8 cellular contexts compared by ENCODE assay signal in the genomic region with DNA sequence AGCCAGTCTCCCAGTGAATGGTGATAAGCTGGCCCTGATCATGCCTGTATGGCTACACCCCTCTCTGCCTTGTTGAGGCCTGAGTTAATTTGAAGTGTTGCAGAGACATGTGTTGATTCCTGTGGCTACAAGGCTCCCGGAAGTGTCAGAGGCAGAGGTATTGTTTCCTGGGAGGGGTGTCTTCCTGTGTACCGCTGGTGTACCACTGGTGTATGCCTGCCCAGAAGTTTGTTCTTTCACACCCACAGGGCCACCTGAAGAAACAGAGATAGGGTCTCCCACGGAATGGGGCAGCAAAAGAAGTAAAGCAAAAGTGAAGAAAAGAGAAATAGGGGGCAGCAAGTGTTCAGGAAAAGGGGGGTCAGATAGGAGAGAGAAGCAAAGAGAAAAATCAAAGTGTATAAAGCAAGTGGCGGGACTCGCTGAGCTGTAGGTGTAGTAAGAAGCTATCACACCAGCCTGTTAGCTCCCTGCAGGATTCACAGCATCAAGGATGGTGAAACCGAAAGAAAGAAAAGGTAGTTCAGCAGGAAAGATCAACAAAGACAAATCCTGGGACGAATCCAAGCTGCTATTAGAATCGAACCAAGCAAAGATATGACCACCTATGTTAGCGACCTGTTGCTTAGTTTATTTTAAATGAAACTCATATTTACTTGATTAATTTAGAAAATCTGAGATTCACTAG. TPM values are rescaled to one million over a fixed set of nuclear protein-coding genes. Genes with fewer than 3 reads are reported as not detected.
DNase-seq lines count a peak whose midpoint lies in the region; ATAC-seq and TF ChIP-seq lines count a peak whose summit lies in the region.

No MANE protein-coding gene starts in this region.

- TF ChIP-seq CTCF in colonic mucosa (IDR thresholded peaks at IDR 0.05), result no peak

- no peaks in the 10 kb centered on the region for H3K27me3 ChIP-seq in muscle layer of duodenum (ENCODE audit: low read depth, low read length)
- H3K27me3 ChIP-seq in colonic mucosa, result no peaks in the 10 kb centered on the region

- DNase-seq in A172 (ENCODE audit: low spot score), result peak; percentile 17
- peak; percentile 53 for DNase-seq in NAMALWA (ENCODE audit: low spot score)
- peak; percentile 58 for DNase-seq in activated T-helper 1 cell treated with Interleukin-2 at 50 U/mL for 16 hours (ENCODE audit: low read depth)
- no peak for DNase-seq in colonic mucosa

- peaks cover 6 to 10% of the 10 kb centered on the region in 2 donors for H3K4me1 ChIP-seq in muscle layer of duodenum (ENCODE audit: control insufficient read depth in 1 of 2, insufficient read depth in 2 of 2, low read length in 2 of 2)
- H3K4me1 ChIP-seq in colonic mucosa, result peaks cover 3% of the 10 kb centered on the region

- H3K9me3 ChIP-seq in muscle layer of duodenum (ENCODE audit: control insufficient read depth in 1 of 2, low read length in 2 of 2) (no peaks in the 10 kb centered on the region), colonic mucosa (no peaks in the 10 kb centered on the region)

- intact Hi-C loops in colonic mucosa (cut with DNase I), result no loop called here

- H3K4me3 ChIP-seq in muscle layer of duodenum (ENCODE audit: low read depth in 1 of 2, low read length in 2 of 2) (peak overlapping the region in 1 of 2 donors; percentile 23), colonic mucosa (no peak overlapping the region)

- H3K27ac ChIP-seq in muscle layer of duodenum (ENCODE audit: low read length) (peak overlapping the region; percentile 14), colonic mucosa (no peak overlapping the region)

- H3K9ac ChIP-seq in colonic mucosa (ENCODE audit: low read depth in 2 of 2, low read length in 2 of 2), result no peak overlapping the region

- no peak for ATAC-seq in GM19397 (IDR thresholded peaks at IDR 0.05; ENCODE audit: unreplicated experiment)
- no peak for ATAC-seq in HG03460 (IDR thresholded peaks at IDR 0.05; ENCODE audit: unreplicated experiment)
- ATAC-seq in GM21737 (IDR thresholded peaks at IDR 0.05; ENCODE audit: unreplicated experiment), result no peak

- H3K36me3 ChIP-seq in muscle layer of duodenum (ENCODE audit: control insufficient read depth in 1 of 2, insufficient read depth in 2 of 2, low read length in 2 of 2) (no peaks in the 10 kb centered on the region), colonic mucosa (no peaks in the 10 kb centered on the region)

RNA-seq across cellular contexts. Expression of gene CD47, which starts 36.6 kb away (rescaled TPM):
- 124 and 145 TPM in 2 replicates for total RNA-seq in A172 (2014; rRNA removed; shearing (Covaris generic))
- total RNA-seq in colonic mucosa, result 100 to 1,000 TPM in 1 of 2 donors, 10 to 100 TPM in 1; 68.1 to 101 TPM
